ENCODE assay signal across 7 cellular contexts in genomic region chr7:74175270-74175803, GRCh38. TPM values are rescaled to one million over a fixed set of nuclear protein-coding genes. Genes with fewer than 3 reads are reported as not detected.
DNase-seq lines count a peak whose midpoint lies in the region; ATAC-seq and TF ChIP-seq lines count a peak whose summit lies in the region.

No MANE protein-coding gene starts in this region.

- no peaks in the 10 kb centered on the region for H3K27me3 ChIP-seq in HUES6 (ENCODE audit: control insufficient read depth, insufficient read depth, low read length)

- DNase-seq in WTC11 (ENCODE audit: low spot score) (no peak), 8988T (no peak), putamen (ENCODE audit: low spot score) (no peak)
- DNase-seq in stimulated activated effector memory CD8-positive, alpha-beta T cell treated with anti-CD3 and anti-CD28 coated beads, Interleukin-12 subunit alpha, Interleukin-12 subunit beta, amount 100 ng/mL, for 72 hours (ENCODE audit: low spot score in 2 of 2): no peak

- H3K36me3 Mint-ChIP-seq in WTC11: peaks cover 20% of the 10 kb centered on the region
- H3K36me3 Mint-ChIP-seq in stimulated activated effector memory CD8-positive, alpha-beta T cell treated with anti-CD3 and anti-CD28 coated beads, Interleukin-12 subunit alpha, Interleukin-12 subunit beta, amount 100 ng/mL, for 72 hours: peaks cover 68% of the 10 kb centered on the region

- peaks cover 48% of the 10 kb centered on the region for H3K4me1 Mint-ChIP-seq in WTC11
- peaks cover 46% of the 10 kb centered on the region for H3K4me1 Mint-ChIP-seq in stimulated activated effector memory CD8-positive, alpha-beta T cell treated with anti-CD3 and anti-CD28 coated beads, Interleukin-12 subunit alpha, Interleukin-12 subunit beta, amount 100 ng/mL, for 72 hours

- peak overlapping the region; percentile 67 for H3K9ac ChIP-seq in HUES6 (ENCODE audit: low read length)

- no peaks in the 10 kb centered on the region for H3K27me3 Mint-ChIP-seq in WTC11 (ENCODE audit: low read depth)

- peak overlapping the region; percentile 90 for H3K4me3 ChIP-seq in HUES6 (ENCODE audit: low read depth, low read length)
- peak overlapping the region; percentile 89 for H3K4me3 ChIP-seq in iPS-11a (ENCODE audit: low read depth, low read length)

- POLR2A ChIA-PET in WTC11 (lab: Charles Lee): interaction anchor here (0.7 to 1.7 kb wide), 4 partner anchors 8 to 96 kb away, joined by 3 to 6 read pairs (median 3); no protein-coding TSS in a partner anchor

- peak overlapping the region; percentile 90; the same call in 1 of the 2 replicates for H3K27ac ChIP-seq in HUES6 (ENCODE audit: low read depth, low read length)

- H3K27ac Mint-ChIP-seq in WTC11: no peak overlapping the region
- peak overlapping the region; percentile 94 for H3K27ac Mint-ChIP-seq in stimulated activated effector memory CD8-positive, alpha-beta T cell treated with anti-CD3 and anti-CD28 coated beads, Interleukin-12 subunit alpha, Interleukin-12 subunit beta, amount 100 ng/mL, for 72 hours

- CTCF ChIA-PET in WTC11 (lab: Charles Lee): interaction anchor here (1.0 to 3.2 kb wide), 3 partner anchors 8 to 31 kb away, joined by 3 to 15 read pairs (median 14); no protein-coding TSS in a partner anchor

- peak overlapping the region; percentile 92 for H3K4me3 Mint-ChIP-seq in WTC11
- H3K4me3 Mint-ChIP-seq in stimulated activated effector memory CD8-positive, alpha-beta T cell treated with anti-CD3 and anti-CD28 coated beads, Interleukin-12 subunit alpha, Interleukin-12 subunit beta, amount 100 ng/mL, for 72 hours: peak overlapping the region; percentile 85

- no peaks in the 10 kb centered on the region for H3K9me3 Mint-ChIP-seq in WTC11
- no peaks in the 10 kb centered on the region for H3K9me3 Mint-ChIP-seq in stimulated activated effector memory CD8-positive, alpha-beta T cell treated with anti-CD3 and anti-CD28 coated beads, Interleukin-12 subunit alpha, Interleukin-12 subunit beta, amount 100 ng/mL, for 72 hours

- ATAC-seq in WTC11 (no peak), GM18498 (IDR thresholded peaks at IDR 0.05; ENCODE audit: unreplicated experiment) (no peak)
- ATAC-seq in stimulated activated effector memory CD8-positive, alpha-beta T cell treated with anti-CD3 and anti-CD28 coated beads, Interleukin-12 subunit alpha, Interleukin-12 subunit beta, amount 100 ng/mL, for 72 hours: no peak

- no peaks in the 10 kb centered on the region for H3K9me3 ChIP-seq in HUES6 (ENCODE audit: control insufficient read depth, insufficient read depth, low read depth, low read length)

- H3K4me1 ChIP-seq in HUES6 (ENCODE audit: control insufficient read depth, insufficient read depth, low read length): peaks cover 29% of the 10 kb centered on the region

- H3K36me3 ChIP-seq in HUES6 (ENCODE audit: control insufficient read depth, insufficient read depth, low read length): peaks cover 37% of the 10 kb centered on the region

- no peak for TF ChIP-seq CTCF in WTC11 (IDR thresholded peaks at IDR 0.05)

TF ChIP-seq in WTC11, 78 proteins besides CTCF, POLR2A, EP300 and RAD21:
- TF ChIP-seq NR1H2 (CRISPR knock-in tag; IDR thresholded peaks at IDR 0.05): no peak

RNA-seq across cellular contexts. Expression of gene EIF4H, which starts 1.2 kb away (rescaled TPM):
- total RNA-seq in WTC11 (2021): 355 to 373 TPM (median 371 TPM) in 3 replicates

RNA-seq across cellular contexts. Expression of gene LAT2, which starts 34.5 kb away (rescaled TPM):
- total RNA-seq in WTC11 (2021): 0.33 to 0.76 TPM (median 0.41 TPM) in 3 replicates
